In genomic region chr16:66044616-66045015, GRCh38 we compare ENCODE assay signal across 21 cellular contexts.
"Had no signal": no experiment of that assay in that cellular context is flagged by ENCODE, and none has a peak within 500 bp of the region (broad histone marks: within the 10 kb centered on the region; RNA-seq: fewer than 3 reads in every experiment).

No MANE protein-coding gene starts in this region.

- ATAC-seq: Panc1, PC-3 had no signal

- DNase-seq: Karpas-422, KBM-7, MG63, NCI-H1092, NCI-H1105 treated with DMSO at 0.1 percent for 48 hours, NCI-H1417 treated with DMSO at 0.1 percent for 48 hours, NCI-H146, NCI-H1694 treated with DMSO at 0.1 percent for 48 hours, NCI-H1930, NCI-H2081, NCI-H2107, NCI-H2227 treated with DMSO at 0.1 percent for 48 hours, NCI-H446, NCI-H510A, NCI-H524 treated with DMSO at 0.1 percent for 48 hours, NCI-H69, NCI-H774, PC-3, SHP77, SK-N-SH had no signal
